In genomic region chr6:131851049-131851769, GRCh38 we compare ENCODE assay signal across 26 cellular contexts. TPM values are rescaled to one million over a fixed set of nuclear protein-coding genes. Genes with fewer than 3 reads are reported as not detected.
"Had no signal": no experiment of that assay in that cellular context is flagged by ENCODE, and none has a peak within 500 bp of the region (broad histone marks: within the 10 kb centered on the region; RNA-seq: fewer than 3 reads in every experiment).

No MANE protein-coding gene starts in this region.

- H3K9me3 ChIP-seq: lower lobe of right lung, mucosa of descending colon, ovary, prostate gland, right lobe of liver, suprapubic skin, thoracic aorta, tibial artery, upper lobe of right lung, uterus had no signal

- H3K4me1 ChIP-seq: lower lobe of right lung, prostate gland, suprapubic skin, tibial artery, upper lobe of right lung, uterus had no signal

- H3K36me3 ChIP-seq: lower lobe of right lung, ovary, prostate gland, upper lobe of right lung, uterus had no signal

- H3K27me3 ChIP-seq: ovary, right lobe of liver, suprapubic skin, tibial artery, upper lobe of right lung, uterus had no signal

- H3K4me3 Mint-ChIP-seq: naive thymus-derived CD4-positive, alpha-beta T cell; natural killer cell treated with Interleukin-12 subunit alpha and Interleukin-12 subunit beta and Interleukin-15 and Interleukin-18, amount 100 ng/mL, for 72 hours; stimulated activated naive CD8-positive, alpha-beta T cell treated with anti-CD3 and anti-CD28 coated beads, Interleukin-15, Interleukin-2, amounts not matched to agents 100 ng/mL and 50 ng/mL, for 24 hours had no signal

- ATAC-seq: lower lobe of right lung; mucosa of descending colon; naive thymus-derived CD4-positive, alpha-beta T cell; natural killer cell treated with Interleukin-12 subunit alpha and Interleukin-12 subunit beta and Interleukin-15 and Interleukin-18, amount 100 ng/mL, for 72 hours; upper lobe of right lung had no signal

- H3K4me1 Mint-ChIP-seq: immature natural killer cell; naive thymus-derived CD4-positive, alpha-beta T cell had no signal

- H3K27ac Mint-ChIP-seq: immature natural killer cell; naive thymus-derived CD4-positive, alpha-beta T cell; natural killer cell treated with Interleukin-12 subunit alpha and Interleukin-12 subunit beta and Interleukin-15 and Interleukin-18, amount 100 ng/mL, for 72 hours; stimulated activated naive CD8-positive, alpha-beta T cell treated with anti-CD3 and anti-CD28 coated beads, Interleukin-15, Interleukin-2, amounts not matched to agents 100 ng/mL and 50 ng/mL, for 24 hours had no signal

- H3K9me3 Mint-ChIP-seq: natural killer cell treated with Interleukin-12 subunit alpha and Interleukin-12 subunit beta and Interleukin-15 and Interleukin-18, amount 100 ng/mL, for 72 hours; stimulated activated naive CD8-positive, alpha-beta T cell treated with anti-CD3 and anti-CD28 coated beads, Interleukin-15, Interleukin-2, amounts not matched to agents 100 ng/mL and 50 ng/mL, for 24 hours had no signal

- H3K4me2 ChIP-seq: smooth muscle cell had no signal

- DNase-seq: hypothalamus; immature natural killer cell; kidney; lower lobe of right lung; midbrain; mucosa of descending colon; naive thymus-derived CD4-positive, alpha-beta T cell; ovary; posterior cingulate gyrus; retina; right lobe of liver; stimulated activated CD4-positive, alpha-beta T cell treated with anti-CD3 and anti-CD28 coated beads, Interleukin-1b, Interleukin-23, amount 100 ng/mL, for 48 hours; stimulated activated CD4-positive, alpha-beta T cell treated with anti-CD3 and anti-CD28 coated beads, Interleukin-4, amount 100 ng/mL, for 1 hour; stimulated activated naive CD4-positive, alpha-beta T cell; tibial artery; trophoblast cell; upper lobe of right lung; uterus had no signal

- H3K27ac ChIP-seq: lower lobe of right lung, ovary, prostate gland, suprapubic skin, thoracic aorta, tibial artery, upper lobe of right lung, uterus had no signal

- FAIRE-seq: islet of Langerhans, kidney had no signal

- H3K36me3 Mint-ChIP-seq: immature natural killer cell; naive thymus-derived CD4-positive, alpha-beta T cell; natural killer cell treated with Interleukin-12 subunit alpha and Interleukin-12 subunit beta and Interleukin-15 and Interleukin-18, amount 100 ng/mL, for 72 hours had no signal

- H3K4me3 ChIP-seq: lower lobe of right lung, mucosa of descending colon, ovary, prostate gland, right lobe of liver, smooth muscle cell, suprapubic skin, thoracic aorta, tibial artery, upper lobe of right lung, uterus had no signal

RNA-seq across cellular contexts. Expression of gene ENPP1, which starts 43.4 kb away (rescaled TPM):
- polyA plus RNA-seq: naive thymus-derived CD4-positive, alpha-beta T cell; neural cell had no signal
